Comparison of ENCODE assay signal across 6 cellular contexts in genomic region chr6:33428891-33429744, GRCh38. TPM values are rescaled to one million over a fixed set of nuclear protein-coding genes. Genes with fewer than 3 reads are reported as not detected.
DNase-seq lines count a peak whose midpoint lies in the region; ATAC-seq and TF ChIP-seq lines count a peak whose summit lies in the region.

No MANE protein-coding gene starts in this region.

- H3K4me1 Mint-ChIP-seq in CD4-positive, alpha-beta memory T cell = peaks cover 63 to 87% (median 75%) of the 10 kb centered on the region in 4 donors
- peaks cover 74% of the 10 kb centered on the region for H3K4me1 Mint-ChIP-seq in WTC11

- CTCF ChIA-PET in CD4-positive, alpha-beta memory T cell (lab: Charles Lee; ENCODE audit: partially characterized antibody) = interaction anchor here (0.8 to 1.8 kb wide), 7 partner anchors 10 to 150 kb away, joined by 3 to 8 read pairs (median 3); partner anchors contain the start of genes CUTA, SYNGAP1 and ZBTB9
- CTCF ChIA-PET in WTC11 (lab: Charles Lee) = interaction anchor here (0.6 to 2.4 kb wide), 3 partner anchors 17 to 83 kb away, joined by 3 to 9 read pairs (median 3); no protein-coding TSS in a partner anchor

- H3K9me3 ChIP-seq in CD4-positive, alpha-beta memory T cell (ENCODE audit: control insufficient read depth in 1 of 2, low read length in 2 of 2) = no peaks in the 10 kb centered on the region
- no peaks in the 10 kb centered on the region for H3K9me3 ChIP-seq in mucosa of stomach (ENCODE audit: control insufficient read depth, low read length)

- H3K4me3 Mint-ChIP-seq in CD4-positive, alpha-beta memory T cell = peak overlapping the region; percentile 84 to 94 (median 91)
- peak overlapping the region; percentile 88 for H3K4me3 Mint-ChIP-seq in WTC11

- intact Hi-C loops in CD4-positive, alpha-beta memory T cell (cut with micrococcal nuclease) = loop anchor here (2.0 kb wide), 1 partner anchor 142 kb away; no protein-coding TSS in a partner anchor

- no peaks in the 10 kb centered on the region for H3K36me3 ChIP-seq in CD4-positive, alpha-beta memory T cell (ENCODE audit: insufficient read depth, low read length)
- H3K36me3 ChIP-seq in mucosa of stomach (ENCODE audit: control insufficient read depth, insufficient read depth, low read length) = no peaks in the 10 kb centered on the region

- ATAC-seq in WTC11 = no peak
- ATAC-seq in HG03378 (IDR thresholded peaks at IDR 0.05; ENCODE audit: unreplicated experiment) = no peak
- ATAC-seq in GM21529 (IDR thresholded peaks at IDR 0.05; ENCODE audit: unreplicated experiment) = no peak

- H3K9ac ChIP-seq in mucosa of stomach (ENCODE audit: low read length) = peak overlapping the region; percentile 27

- H3K27ac ChIP-seq in CD4-positive, alpha-beta memory T cell (ENCODE audit: low read depth, low read length) = peak overlapping the region; percentile 76

- DNase-seq in CD4-positive, alpha-beta memory T cell = no peak
- DNase-seq in WTC11 (ENCODE audit: low spot score) (no peak), DMS153 treated with DMSO at 0.1 percent for 48 hours (lab: John Stamatoyannopoulos, UW; ENCODE audit: unreplicated experiment) (no peak)

- H3K27ac Mint-ChIP-seq in CD4-positive, alpha-beta memory T cell = peak overlapping the region; percentile 94 to 99 (median 98)
- peak overlapping the region; percentile 90 for H3K27ac Mint-ChIP-seq in WTC11

- no peak for TF ChIP-seq CTCF in WTC11 (IDR thresholded peaks at IDR 0.05)

- H3K4me1 ChIP-seq in CD4-positive, alpha-beta memory T cell (ENCODE audit: insufficient read depth, low read length) = peaks cover 65% of the 10 kb centered on the region
- peaks cover 27% of the 10 kb centered on the region for H3K4me1 ChIP-seq in mucosa of stomach (ENCODE audit: control insufficient read depth, insufficient read depth, low read length)

- H3K4me3 ChIP-seq in CD4-positive, alpha-beta memory T cell (ENCODE audit: low read length in 2 of 2) = peak overlapping the region; percentile 54 to 66
- H3K4me3 ChIP-seq in mucosa of stomach (ENCODE audit: low read length) = no peak overlapping the region

- H3K36me3 Mint-ChIP-seq in CD4-positive, alpha-beta memory T cell = peaks cover 0 to 18% of the 10 kb centered on the region in 2 donors
- H3K36me3 Mint-ChIP-seq in WTC11 = peaks cover 1% of the 10 kb centered on the region

- H3K27me3 Mint-ChIP-seq in CD4-positive, alpha-beta memory T cell = no peaks in the 10 kb centered on the region
- H3K27me3 Mint-ChIP-seq in WTC11 (ENCODE audit: low read depth) = no peaks in the 10 kb centered on the region

- peaks cover 0 to 2% (median 0%) of the 10 kb centered on the region in 8 donors for H3K9me3 Mint-ChIP-seq in CD4-positive, alpha-beta memory T cell
- H3K9me3 Mint-ChIP-seq in WTC11 = no peaks in the 10 kb centered on the region

- no peaks in the 10 kb centered on the region for H3K27me3 ChIP-seq in CD4-positive, alpha-beta memory T cell (ENCODE audit: insufficient read depth, low read length)
- H3K27me3 ChIP-seq in mucosa of stomach (ENCODE audit: control insufficient read depth, insufficient read depth, low read length) = no peaks in the 10 kb centered on the region

- POLR2A ChIA-PET in CD4-positive, alpha-beta memory T cell (lab: Charles Lee; ENCODE audit: partially characterized antibody) = interaction anchor here (0.9 to 4.7 kb wide), 17 partner anchors 11 to 457 kb away, joined by 3 to 77 read pairs (median 10); partner anchors contain the start of genes B3GALT4, BAK1, CUTA and KIFC1
- POLR2A ChIA-PET in WTC11 (lab: Charles Lee) = interaction anchor here (1.2 to 1.5 kb wide), 2 partner anchors 19 to 457 kb away, joined by 3 to 4 read pairs; partner anchors contain the start of gene PHF1

TF ChIP-seq in WTC11, 78 proteins besides CTCF, POLR2A, EP300 and RAD21:
- TF ChIP-seq PRDM15 (CRISPR knock-in tag; IDR thresholded peaks at IDR 0.05) (peak; percentile 59), ATF3 (CRISPR knock-in tag; conservative IDR thresholded peaks at IDR 0.05) (no peak)

RNA-seq across cellular contexts. Expression of gene SYNGAP1, which starts 9.3 kb away (rescaled TPM):
- 10 to 100 TPM; 47.8 to 48.0 TPM for total RNA-seq in CD4-positive, alpha-beta memory T cell
- polyA plus RNA-seq in CD4-positive, alpha-beta memory T cell = 1 to 10 TPM in 1 of 2 donors, not detected in 1; 1.9 TPM
- total RNA-seq in WTC11 (2021) = 139 to 172 TPM (median 160 TPM) in 3 replicates

RNA-seq across cellular contexts. Expression of gene CUTA, which starts 11.2 kb away (rescaled TPM):
- total RNA-seq in CD4-positive, alpha-beta memory T cell = 100 to 1,000 TPM; 210 to 217 TPM
- 100 to 1,000 TPM; 371 to 407 TPM for polyA plus RNA-seq in CD4-positive, alpha-beta memory T cell
- 229 to 247 TPM (median 243 TPM) in 3 replicates for total RNA-seq in WTC11 (2021)

RNA-seq across cellular contexts. Expression of gene PHF1, which starts 18.3 kb away (rescaled TPM):
- 100 to 1,000 TPM; 220 TPM for total RNA-seq in CD4-positive, alpha-beta memory T cell
- polyA plus RNA-seq in CD4-positive, alpha-beta memory T cell = 10 to 100 TPM; 61.2 to 81.8 TPM
- total RNA-seq in WTC11 (2021) = 60.0 to 63.6 TPM (median 60.2 TPM) in 3 replicates

RNA-seq across cellular contexts. Expression of gene ZBTB9, which starts 25.3 kb away (rescaled TPM):
- 10 to 100 TPM; 12.1 to 12.8 TPM for total RNA-seq in CD4-positive, alpha-beta memory T cell
- polyA plus RNA-seq in CD4-positive, alpha-beta memory T cell = 10 to 100 TPM in 1 of 2 donors, 1 to 10 TPM in 1; 5.7 to 11.5 TPM
- 19.4 to 21.2 TPM (median 20.8 TPM) in 3 replicates for total RNA-seq in WTC11 (2021)

RNA-seq across cellular contexts. Expression of gene KIFC1, which starts 37.5 kb away (rescaled TPM):
- under 1 TPM; 0.61 to 0.69 TPM for total RNA-seq in CD4-positive, alpha-beta memory T cell
- polyA plus RNA-seq in CD4-positive, alpha-beta memory T cell = under 1 TPM in 1 of 2 donors, not detected in 1; 0.54 TPM
- total RNA-seq in WTC11 (2021) = 79.5 to 97.3 TPM (median 83.7 TPM) in 3 replicates
